1 cellular context compared by ENCODE assay signal in genomic region chr17:77606146-77606864, GRCh38.
TF ChIP-seq lines count a peak whose summit lies in the region.

No MANE protein-coding gene starts in this region.

TF ChIP-seq in H1, 55 proteins besides CTCF, POLR2A, EP300 and RAD21:
- TF ChIP-seq TAF1 (IDR thresholded peaks at IDR 0.05; ENCODE audit: low read depth, low read length) (no peak), SUZ12 (IDR thresholded peaks at IDR 0.05; ENCODE audit: low read length) (no peak), MAX (IDR thresholded peaks at IDR 0.05) (no peak), BRCA1 (IDR thresholded peaks at IDR 0.05; ENCODE audit: low read depth, low read length) (no peak), NRF1 (IDR thresholded peaks at IDR 0.05; ENCODE audit: low read depth, low read length) (no peak), E2F6 (IDR thresholded peaks at IDR 0.05) (no peak), HDAC2 (IDR thresholded peaks at IDR 0.05; ENCODE audit: borderline replicate concordance in 1 of 2, low read depth in 2 of 2, low read length in 2 of 2) (no peak), HDAC6 (IDR thresholded peaks at IDR 0.05; ENCODE audit: low read depth, low read length) (no peak), EGR1 (IDR thresholded peaks at IDR 0.05; ENCODE audit: borderline replicate concordance, low read depth, low read length) (no peak), SRF (IDR thresholded peaks at IDR 0.05; ENCODE audit: low read depth, low read length) (no peak), FOSL1 (IDR thresholded peaks at IDR 0.05; ENCODE audit: insufficient read depth, low read depth, low read length) (no peak), ASH2L (IDR thresholded peaks at IDR 0.05; ENCODE audit: low read length) (no peak), GABPA (IDR thresholded peaks at IDR 0.05; ENCODE audit: borderline replicate concordance, insufficient read depth, low read length) (no peak), GTF2F1 (IDR thresholded peaks at IDR 0.05; ENCODE audit: borderline replicate concordance, low read depth, low read length) (no peak), SAP30 (IDR thresholded peaks at IDR 0.05; ENCODE audit: insufficient read depth, insufficient replicate concordance, low read length) (no peak), ZNF274 (IDR thresholded peaks at IDR 0.05; ENCODE audit: borderline replicate concordance, extremely low read depth, low read length) (no peak), RNF2 (IDR thresholded peaks at IDR 0.05; ENCODE audit: borderline replicate concordance, low read depth, low read length, missing control alignments, poor library complexity, severe bottlenecking) (no peak), NANOG (IDR thresholded peaks at IDR 0.05; ENCODE audit: insufficient read depth, low read depth, low read length, poor library complexity, severe bottlenecking) (no peak)
